In the genomic region with DNA sequence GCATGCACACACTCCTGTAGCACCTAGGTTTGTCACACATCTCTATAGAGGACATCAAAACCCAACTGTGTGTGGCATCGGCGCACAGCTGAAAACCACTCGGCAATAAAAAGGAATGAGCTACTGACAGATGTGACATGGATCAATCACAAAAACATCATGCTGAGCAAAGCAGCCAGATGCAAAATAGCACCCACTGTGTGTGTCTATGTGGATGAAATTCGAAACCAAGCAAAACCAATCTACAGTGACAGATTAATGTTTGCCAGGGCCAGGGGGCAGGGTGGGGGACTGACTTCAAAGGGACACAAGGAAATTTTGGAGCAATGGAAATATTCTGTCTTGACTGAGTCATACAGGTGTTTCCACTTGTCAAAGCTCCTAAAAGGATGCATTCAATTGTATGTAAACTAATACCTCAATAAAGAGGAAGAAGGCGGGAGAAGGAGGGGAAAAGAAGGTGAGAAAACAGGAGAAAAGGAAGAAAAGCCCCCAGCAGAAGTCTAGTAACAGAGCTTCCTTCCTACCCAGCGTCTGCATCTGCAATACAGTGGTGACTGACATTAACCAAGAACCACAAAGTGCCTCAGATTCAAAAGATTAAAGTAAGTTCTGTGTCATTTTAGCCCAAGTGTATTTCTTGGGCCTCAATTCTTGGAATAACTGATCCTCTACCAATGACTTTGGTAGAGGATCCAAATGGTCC, we compare ENCODE assay signal across 1 cellular context.
A peak's percentile ranks its signal among the peaks of the same experiment; 100 is the strongest.
TF ChIP-seq lines count a peak whose summit lies in the region.

No MANE protein-coding gene starts in this region.

TF ChIP-seq in WTC11, 78 proteins besides CTCF, POLR2A, EP300 and RAD21 (continued from another document and continues in another):
- TF ChIP-seq, protein P1, sequence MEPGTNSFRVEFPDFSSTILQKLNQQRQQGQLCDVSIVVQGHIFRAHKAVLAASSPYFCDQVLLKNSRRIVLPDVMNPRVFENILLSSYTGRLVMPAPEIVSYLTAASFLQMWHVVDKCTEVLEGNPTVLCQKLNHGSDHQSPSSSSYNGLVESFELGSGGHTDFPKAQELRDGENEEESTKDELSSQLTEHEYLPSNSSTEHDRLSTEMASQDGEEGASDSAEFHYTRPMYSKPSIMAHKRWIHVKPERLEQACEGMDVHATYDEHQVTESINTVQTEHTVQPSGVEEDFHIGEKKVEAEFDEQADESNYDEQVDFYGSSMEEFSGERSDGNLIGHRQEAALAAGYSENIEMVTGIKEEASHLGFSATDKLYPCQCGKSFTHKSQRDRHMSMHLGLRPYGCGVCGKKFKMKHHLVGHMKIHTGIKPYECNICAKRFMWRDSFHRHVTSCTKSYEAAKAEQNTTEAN (CRISPR knock-in tag; IDR thresholded peaks at IDR 0.05) = no peak
- no peak for TF ChIP-seq MYBL2 (CRISPR knock-in tag; IDR thresholded peaks at IDR 0.05)
- TF ChIP-seq SOX15 (CRISPR knock-in tag; IDR thresholded peaks at IDR 0.05) = no peak
- TF ChIP-seq, protein P2, sequence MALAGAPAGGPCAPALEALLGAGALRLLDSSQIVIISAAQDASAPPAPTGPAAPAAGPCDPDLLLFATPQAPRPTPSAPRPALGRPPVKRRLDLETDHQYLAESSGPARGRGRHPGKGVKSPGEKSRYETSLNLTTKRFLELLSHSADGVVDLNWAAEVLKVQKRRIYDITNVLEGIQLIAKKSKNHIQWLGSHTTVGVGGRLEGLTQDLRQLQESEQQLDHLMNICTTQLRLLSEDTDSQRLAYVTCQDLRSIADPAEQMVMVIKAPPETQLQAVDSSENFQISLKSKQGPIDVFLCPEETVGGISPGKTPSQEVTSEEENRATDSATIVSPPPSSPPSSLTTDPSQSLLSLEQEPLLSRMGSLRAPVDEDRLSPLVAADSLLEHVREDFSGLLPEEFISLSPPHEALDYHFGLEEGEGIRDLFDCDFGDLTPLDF (CRISPR knock-in tag; IDR thresholded peaks at IDR 0.05) = no peak
- TF ChIP-seq NR2C2 (CRISPR knock-in tag; IDR thresholded peaks at IDR 0.05) = no peak
- TF ChIP-seq HMGA2 (CRISPR knock-in tag; IDR thresholded peaks at IDR 0.05) = no peak
- TF ChIP-seq ETV6 (CRISPR knock-in tag; IDR thresholded peaks at IDR 0.05) = peak; percentile 53; the same call in 1 of the 2 replicates
- TF ChIP-seq, protein P3, sequence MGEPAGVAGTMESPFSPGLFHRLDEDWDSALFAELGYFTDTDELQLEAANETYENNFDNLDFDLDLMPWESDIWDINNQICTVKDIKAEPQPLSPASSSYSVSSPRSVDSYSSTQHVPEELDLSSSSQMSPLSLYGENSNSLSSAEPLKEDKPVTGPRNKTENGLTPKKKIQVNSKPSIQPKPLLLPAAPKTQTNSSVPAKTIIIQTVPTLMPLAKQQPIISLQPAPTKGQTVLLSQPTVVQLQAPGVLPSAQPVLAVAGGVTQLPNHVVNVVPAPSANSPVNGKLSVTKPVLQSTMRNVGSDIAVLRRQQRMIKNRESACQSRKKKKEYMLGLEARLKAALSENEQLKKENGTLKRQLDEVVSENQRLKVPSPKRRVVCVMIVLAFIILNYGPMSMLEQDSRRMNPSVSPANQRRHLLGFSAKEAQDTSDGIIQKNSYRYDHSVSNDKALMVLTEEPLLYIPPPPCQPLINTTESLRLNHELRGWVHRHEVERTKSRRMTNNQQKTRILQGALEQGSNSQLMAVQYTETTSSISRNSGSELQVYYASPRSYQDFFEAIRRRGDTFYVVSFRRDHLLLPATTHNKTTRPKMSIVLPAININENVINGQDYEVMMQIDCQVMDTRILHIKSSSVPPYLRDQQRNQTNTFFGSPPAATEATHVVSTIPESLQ (CRISPR knock-in tag; IDR thresholded peaks at IDR 0.05) = no peak
- TF ChIP-seq ZNF232 (CRISPR knock-in tag; IDR thresholded peaks at IDR 0.05) = no peak
- TF ChIP-seq, protein P4, sequence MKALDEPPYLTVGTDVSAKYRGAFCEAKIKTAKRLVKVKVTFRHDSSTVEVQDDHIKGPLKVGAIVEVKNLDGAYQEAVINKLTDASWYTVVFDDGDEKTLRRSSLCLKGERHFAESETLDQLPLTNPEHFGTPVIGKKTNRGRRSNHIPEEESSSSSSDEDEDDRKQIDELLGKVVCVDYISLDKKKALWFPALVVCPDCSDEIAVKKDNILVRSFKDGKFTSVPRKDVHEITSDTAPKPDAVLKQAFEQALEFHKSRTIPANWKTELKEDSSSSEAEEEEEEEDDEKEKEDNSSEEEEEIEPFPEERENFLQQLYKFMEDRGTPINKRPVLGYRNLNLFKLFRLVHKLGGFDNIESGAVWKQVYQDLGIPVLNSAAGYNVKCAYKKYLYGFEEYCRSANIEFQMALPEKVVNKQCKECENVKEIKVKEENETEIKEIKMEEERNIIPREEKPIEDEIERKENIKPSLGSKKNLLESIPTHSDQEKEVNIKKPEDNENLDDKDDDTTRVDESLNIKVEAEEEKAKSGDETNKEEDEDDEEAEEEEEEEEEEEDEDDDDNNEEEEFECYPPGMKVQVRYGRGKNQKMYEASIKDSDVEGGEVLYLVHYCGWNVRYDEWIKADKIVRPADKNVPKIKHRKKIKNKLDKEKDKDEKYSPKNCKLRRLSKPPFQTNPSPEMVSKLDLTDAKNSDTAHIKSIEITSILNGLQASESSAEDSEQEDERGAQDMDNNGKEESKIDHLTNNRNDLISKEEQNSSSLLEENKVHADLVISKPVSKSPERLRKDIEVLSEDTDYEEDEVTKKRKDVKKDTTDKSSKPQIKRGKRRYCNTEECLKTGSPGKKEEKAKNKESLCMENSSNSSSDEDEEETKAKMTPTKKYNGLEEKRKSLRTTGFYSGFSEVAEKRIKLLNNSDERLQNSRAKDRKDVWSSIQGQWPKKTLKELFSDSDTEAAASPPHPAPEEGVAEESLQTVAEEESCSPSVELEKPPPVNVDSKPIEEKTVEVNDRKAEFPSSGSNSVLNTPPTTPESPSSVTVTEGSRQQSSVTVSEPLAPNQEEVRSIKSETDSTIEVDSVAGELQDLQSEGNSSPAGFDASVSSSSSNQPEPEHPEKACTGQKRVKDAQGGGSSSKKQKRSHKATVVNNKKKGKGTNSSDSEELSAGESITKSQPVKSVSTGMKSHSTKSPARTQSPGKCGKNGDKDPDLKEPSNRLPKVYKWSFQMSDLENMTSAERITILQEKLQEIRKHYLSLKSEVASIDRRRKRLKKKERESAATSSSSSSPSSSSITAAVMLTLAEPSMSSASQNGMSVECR (CRISPR knock-in tag; IDR thresholded peaks at IDR 0.05; ENCODE audit: borderline replicate concordance) = 0 out of 2 replicates have a peak, but pooled peaks have one; percentile 54
- TF ChIP-seq MXD4 (CRISPR knock-in tag; IDR thresholded peaks at IDR 0.05; ENCODE audit: borderline replicate concordance) = no peak
- TF ChIP-seq JAZF1 (CRISPR knock-in tag; IDR thresholded peaks at IDR 0.05) = no peak
- no peak for TF ChIP-seq RORB (CRISPR knock-in tag; IDR thresholded peaks at IDR 0.05)
- no peak for TF ChIP-seq NFATC4 (CRISPR knock-in tag; IDR thresholded peaks at IDR 0.05)
- no peak for TF ChIP-seq PRRX2 (CRISPR knock-in tag; IDR thresholded peaks at IDR 0.05)
- TF ChIP-seq, protein P5, sequence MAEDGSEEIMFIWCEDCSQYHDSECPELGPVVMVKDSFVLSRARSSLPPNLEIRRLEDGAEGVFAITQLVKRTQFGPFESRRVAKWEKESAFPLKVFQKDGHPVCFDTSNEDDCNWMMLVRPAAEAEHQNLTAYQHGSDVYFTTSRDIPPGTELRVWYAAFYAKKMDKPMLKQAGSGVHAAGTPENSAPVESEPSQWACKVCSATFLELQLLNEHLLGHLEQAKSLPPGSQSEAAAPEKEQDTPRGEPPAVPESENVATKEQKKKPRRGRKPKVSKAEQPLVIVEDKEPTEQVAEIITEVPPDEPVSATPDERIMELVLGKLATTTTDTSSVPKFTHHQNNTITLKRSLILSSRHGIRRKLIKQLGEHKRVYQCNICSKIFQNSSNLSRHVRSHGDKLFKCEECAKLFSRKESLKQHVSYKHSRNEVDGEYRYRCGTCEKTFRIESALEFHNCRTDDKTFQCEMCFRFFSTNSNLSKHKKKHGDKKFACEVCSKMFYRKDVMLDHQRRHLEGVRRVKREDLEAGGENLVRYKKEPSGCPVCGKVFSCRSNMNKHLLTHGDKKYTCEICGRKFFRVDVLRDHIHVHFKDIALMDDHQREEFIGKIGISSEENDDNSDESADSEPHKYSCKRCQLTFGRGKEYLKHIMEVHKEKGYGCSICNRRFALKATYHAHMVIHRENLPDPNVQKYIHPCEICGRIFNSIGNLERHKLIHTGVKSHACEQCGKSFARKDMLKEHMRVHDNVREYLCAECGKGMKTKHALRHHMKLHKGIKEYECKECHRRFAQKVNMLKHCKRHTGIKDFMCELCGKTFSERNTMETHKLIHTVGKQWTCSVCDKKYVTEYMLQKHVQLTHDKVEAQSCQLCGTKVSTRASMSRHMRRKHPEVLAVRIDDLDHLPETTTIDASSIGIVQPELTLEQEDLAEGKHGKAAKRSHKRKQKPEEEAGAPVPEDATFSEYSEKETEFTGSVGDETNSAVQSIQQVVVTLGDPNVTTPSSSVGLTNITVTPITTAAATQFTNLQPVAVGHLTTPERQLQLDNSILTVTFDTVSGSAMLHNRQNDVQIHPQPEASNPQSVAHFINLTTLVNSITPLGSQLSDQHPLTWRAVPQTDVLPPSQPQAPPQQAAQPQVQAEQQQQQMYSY (CRISPR knock-in tag; IDR thresholded peaks at IDR 0.05) = no peak
- no peak for TF ChIP-seq SMAD4 (CRISPR knock-in tag; IDR thresholded peaks at IDR 0.05)
- TF ChIP-seq SP1 (CRISPR knock-in tag; conservative IDR thresholded peaks at IDR 0.05) = 0 out of 2 replicates have a peak, but pooled peaks have one; percentile 26
- no peak for TF ChIP-seq ZBTB21 (CRISPR knock-in tag; IDR thresholded peaks at IDR 0.05; ENCODE audit: borderline replicate concordance)
- no peak for TF ChIP-seq NFYB (CRISPR knock-in tag; conservative IDR thresholded peaks at IDR 0.05; ENCODE audit: low read depth)
- TF ChIP-seq, protein P6, sequence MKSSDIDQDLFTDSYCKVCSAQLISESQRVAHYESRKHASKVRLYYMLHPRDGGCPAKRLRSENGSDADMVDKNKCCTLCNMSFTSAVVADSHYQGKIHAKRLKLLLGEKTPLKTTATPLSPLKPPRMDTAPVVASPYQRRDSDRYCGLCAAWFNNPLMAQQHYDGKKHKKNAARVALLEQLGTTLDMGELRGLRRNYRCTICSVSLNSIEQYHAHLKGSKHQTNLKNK (CRISPR knock-in tag; IDR thresholded peaks at IDR 0.05) = 0 out of 2 replicates have a peak, but pooled peaks have one; percentile 19
- no peak for TF ChIP-seq IRF2 (CRISPR knock-in tag; IDR thresholded peaks at IDR 0.05; ENCODE audit: borderline replicate concordance, low read depth)
- no peak for TF ChIP-seq ZNF416 (CRISPR knock-in tag; IDR thresholded peaks at IDR 0.05)
- TF ChIP-seq, protein P7, sequence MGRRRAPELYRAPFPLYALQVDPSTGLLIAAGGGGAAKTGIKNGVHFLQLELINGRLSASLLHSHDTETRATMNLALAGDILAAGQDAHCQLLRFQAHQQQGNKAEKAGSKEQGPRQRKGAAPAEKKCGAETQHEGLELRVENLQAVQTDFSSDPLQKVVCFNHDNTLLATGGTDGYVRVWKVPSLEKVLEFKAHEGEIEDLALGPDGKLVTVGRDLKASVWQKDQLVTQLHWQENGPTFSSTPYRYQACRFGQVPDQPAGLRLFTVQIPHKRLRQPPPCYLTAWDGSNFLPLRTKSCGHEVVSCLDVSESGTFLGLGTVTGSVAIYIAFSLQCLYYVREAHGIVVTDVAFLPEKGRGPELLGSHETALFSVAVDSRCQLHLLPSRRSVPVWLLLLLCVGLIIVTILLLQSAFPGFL (CRISPR knock-in tag; IDR thresholded peaks at IDR 0.05; ENCODE audit: borderline replicate concordance) = no peak
- TF ChIP-seq TEAD4 (CRISPR knock-in tag; IDR thresholded peaks at IDR 0.05) = no peak
- TF ChIP-seq, protein P8, sequence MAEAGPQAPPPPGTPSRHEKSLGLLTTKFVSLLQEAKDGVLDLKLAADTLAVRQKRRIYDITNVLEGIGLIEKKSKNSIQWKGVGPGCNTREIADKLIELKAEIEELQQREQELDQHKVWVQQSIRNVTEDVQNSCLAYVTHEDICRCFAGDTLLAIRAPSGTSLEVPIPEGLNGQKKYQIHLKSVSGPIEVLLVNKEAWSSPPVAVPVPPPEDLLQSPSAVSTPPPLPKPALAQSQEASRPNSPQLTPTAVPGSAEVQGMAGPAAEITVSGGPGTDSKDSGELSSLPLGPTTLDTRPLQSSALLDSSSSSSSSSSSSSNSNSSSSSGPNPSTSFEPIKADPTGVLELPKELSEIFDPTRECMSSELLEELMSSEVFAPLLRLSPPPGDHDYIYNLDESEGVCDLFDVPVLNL (CRISPR knock-in tag; IDR thresholded peaks at IDR 0.05; ENCODE audit: borderline replicate concordance, low read depth) = no peak
- TF ChIP-seq, protein P9, sequence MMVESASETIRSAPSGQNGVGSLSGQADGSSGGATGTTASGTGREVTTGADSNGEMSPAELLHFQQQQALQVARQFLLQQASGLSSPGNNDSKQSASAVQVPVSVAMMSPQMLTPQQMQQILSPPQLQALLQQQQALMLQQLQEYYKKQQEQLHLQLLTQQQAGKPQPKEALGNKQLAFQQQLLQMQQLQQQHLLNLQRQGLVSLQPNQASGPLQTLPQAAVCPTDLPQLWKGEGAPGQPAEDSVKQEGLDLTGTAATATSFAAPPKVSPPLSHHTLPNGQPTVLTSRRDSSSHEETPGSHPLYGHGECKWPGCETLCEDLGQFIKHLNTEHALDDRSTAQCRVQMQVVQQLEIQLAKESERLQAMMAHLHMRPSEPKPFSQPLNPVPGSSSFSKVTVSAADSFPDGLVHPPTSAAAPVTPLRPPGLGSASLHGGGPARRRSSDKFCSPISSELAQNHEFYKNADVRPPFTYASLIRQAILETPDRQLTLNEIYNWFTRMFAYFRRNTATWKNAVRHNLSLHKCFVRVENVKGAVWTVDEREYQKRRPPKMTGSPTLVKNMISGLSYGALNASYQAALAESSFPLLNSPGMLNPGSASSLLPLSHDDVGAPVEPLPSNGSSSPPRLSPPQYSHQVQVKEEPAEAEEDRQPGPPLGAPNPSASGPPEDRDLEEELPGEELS (CRISPR knock-in tag; IDR thresholded peaks at IDR 0.05) = peak; percentile 73; the same call in 1 of the 2 replicates
- TF ChIP-seq, protein P10, sequence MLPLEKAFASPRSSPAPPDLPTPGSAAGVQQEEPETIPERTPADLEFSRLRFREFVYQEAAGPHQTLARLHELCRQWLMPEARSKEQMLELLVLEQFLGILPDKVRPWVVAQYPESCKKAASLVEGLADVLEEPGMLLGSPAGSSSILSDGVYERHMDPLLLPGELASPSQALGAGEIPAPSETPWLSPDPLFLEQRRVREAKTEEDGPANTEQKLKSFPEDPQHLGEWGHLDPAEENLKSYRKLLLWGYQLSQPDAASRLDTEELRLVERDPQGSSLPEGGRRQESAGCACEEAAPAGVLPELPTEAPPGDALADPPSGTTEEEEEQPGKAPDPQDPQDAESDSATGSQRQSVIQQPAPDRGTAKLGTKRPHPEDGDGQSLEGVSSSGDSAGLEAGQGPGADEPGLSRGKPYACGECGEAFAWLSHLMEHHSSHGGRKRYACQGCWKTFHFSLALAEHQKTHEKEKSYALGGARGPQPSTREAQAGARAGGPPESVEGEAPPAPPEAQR (CRISPR knock-in tag; IDR thresholded peaks at IDR 0.05) = no peak
- no peak for TF ChIP-seq NR3C1 (CRISPR knock-in tag; conservative IDR thresholded peaks at IDR 0.05; ENCODE audit: low read depth)
